In genomic region chr3:53550005-53550620, GRCh38 we compare ENCODE assay signal across 20 cellular contexts.
"Had no signal": no experiment of that assay in that cellular context is flagged by ENCODE, and none has a peak within 500 bp of the region (broad histone marks: within the 10 kb centered on the region; RNA-seq: fewer than 3 reads in every experiment).

No MANE protein-coding gene starts in this region.

- H3K27ac ChIP-seq: body of pancreas, colonic mucosa, epithelial cell of prostate, left ventricle myocardium inferior had no signal

- H3K27me3 ChIP-seq: body of pancreas, colonic mucosa, spleen had no signal

- FAIRE-seq: kidney had no signal

- DNase-seq: activated CD4-positive, alpha-beta memory T cell treated with anti-CD3 and anti-CD28 coated beads, Interleukin-2, amount 10 ng/mL, durations not matched to agents 7 days and 5 days; activated CD4-positive, alpha-beta T cell treated with anti-CD3 and anti-CD28 coated beads, Interleukin-2, amount 10 ng/mL, durations not matched to agents 24 days and 14 days; activated CD8-positive, alpha-beta memory T cell treated with anti-CD3 and anti-CD28 coated beads, Interleukin-2, amount 10 ng/mL, durations not matched to agents 7 days and 5 days; activated gamma-delta T cell; activated naive CD4-positive, alpha-beta T cell treated with anti-CD3 and anti-CD28 coated beads, Interleukin-2, amount 50 U/mL, for 16 hours; activated naive CD8-positive, alpha-beta T cell treated with anti-CD3 and anti-CD28 coated beads, Interleukin-2, amount 50 U/mL, for 24 hours; activated T-cell treated with anti-CD3 and anti-CD28 coated beads for 4 hours; body of pancreas; colonic mucosa; foreskin fibroblast; kidney; left ventricle myocardium inferior; nephron progenitor cell; nucleus accumbens; spleen; stimulated activated CD4-positive, alpha-beta T cell treated with anti-CD3 and anti-CD28 coated beads, Interleukin-4, amount 100 ng/mL, for 1 hour; stimulated activated naive CD4-positive, alpha-beta T cell; T-helper 2 cell had no signal

- H3K9me3 ChIP-seq: body of pancreas, colonic mucosa, left ventricle myocardium inferior, spleen had no signal

- H3K4me3 ChIP-seq: body of pancreas, colonic mucosa, left ventricle myocardium inferior, spleen had no signal

- H3K36me3 ChIP-seq: colonic mucosa, left ventricle myocardium inferior, spleen had no signal

- H3K4me1 ChIP-seq: colonic mucosa had no signal

- ATAC-seq: activated CD4-positive, CD25-positive, alpha-beta regulatory T cell treated with anti-CD3 and anti-CD28 coated beads, Interleukin-2, amount 50 U/mL, for 24 hours; activated CD8-positive, alpha-beta memory T cell treated with anti-CD3 and anti-CD28 coated beads, Interleukin-2, amount 10 ng/mL, durations not matched to agents 7 days and 5 days; activated naive CD8-positive, alpha-beta T cell treated with anti-CD3 and anti-CD28 coated beads, Interleukin-2, amount 50 U/mL, for 24 hours; body of pancreas had no signal
